Comparison of ENCODE assay signal across 19 cellular contexts in the genomic region with DNA sequence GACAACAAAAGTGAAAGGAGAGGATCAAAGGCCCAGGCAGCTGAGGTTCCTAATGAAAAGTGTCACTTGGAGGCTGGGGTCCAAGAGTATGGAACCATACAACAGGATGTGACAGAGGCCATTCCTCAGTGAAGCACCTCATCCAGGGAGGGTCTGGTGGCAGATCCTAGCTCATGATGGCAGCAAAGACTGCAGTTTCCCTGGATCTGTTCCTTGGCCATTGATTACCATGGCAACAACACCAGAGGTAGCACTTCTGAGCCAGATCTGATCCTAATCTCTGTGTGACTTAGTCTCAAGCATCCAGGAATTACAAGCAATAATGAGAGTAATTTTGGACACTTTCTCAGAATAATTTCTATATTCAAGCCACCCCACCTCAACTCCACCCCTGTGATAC. TPM values are rescaled to one million over a fixed set of nuclear protein-coding genes. Genes with fewer than 3 reads are reported as not detected.
DNase-seq lines count a peak whose midpoint lies in the region; ATAC-seq and TF ChIP-seq lines count a peak whose summit lies in the region.
"Had no signal": no experiment of that assay in that cellular context is flagged by ENCODE, and none has a peak within 500 bp of the region (broad histone marks: within the 10 kb centered on the region; RNA-seq: fewer than 3 reads in every experiment).

No MANE protein-coding gene starts in this region.

- H3K4me3 ChIP-seq in thyroid gland (replicated peaks in 1 of 3): no peak overlapping the region
- H3K4me3 ChIP-seq: ascending aorta, colonic mucosa, sigmoid colon, SJSA1 had no signal

- H3K4me1 ChIP-seq in thyroid gland: no peaks in the 10 kb centered on the region
- H3K4me1 ChIP-seq: colonic mucosa had no signal

- peak; percentile 32; the same call in 2 of the 3 replicates for ATAC-seq in SK-N-SH treated with all-trans-retinoic acid at 6 μM for 48 hours
- no peak for ATAC-seq in HG03432 (IDR thresholded peaks at IDR 0.05; ENCODE audit: unreplicated experiment)

- no peaks in the 10 kb centered on the region for H3K36me3 ChIP-seq in thyroid gland
- H3K36me3 ChIP-seq: ascending aorta, colonic mucosa, sigmoid colon, SJSA1 had no signal

- no peak for TF ChIP-seq POLR2A in thyroid gland (IDR thresholded peaks at IDR 0.05)

- DNase-seq in COR-L47 (lab: John Stamatoyannopoulos, UW) (peak; percentile 27), H4 (ENCODE audit: low spot score) (peak; percentile 19), iPS-NIHi7 (ENCODE audit: extremely low spot score) (peak; percentile 64), thyroid gland (no peak), GDM1 (lab: John Stamatoyannopoulos, UW) (no peak)
- DNase-seq: activated CD4-positive, alpha-beta T cell treated with anti-CD3 and anti-CD28 coated beads, Interleukin-2, amount 10 ng/mL, durations not matched to agents 24 days and 14 days; activated naive CD4-positive, alpha-beta T cell treated with Interleukin-2 at 50 U/mL for 16 hours; AML-193; colonic mucosa; NCI-H1436 treated with DMSO at 0.1 percent for 48 hours; sigmoid colon; stimulated activated CD4-positive, alpha-beta T cell treated with anti-CD3 and anti-CD28 coated beads, Interleukin-1b, Interleukin-23, amount 100 ng/mL, for 48 hours; substantia nigra had no signal

- intact Hi-C loops in thyroid gland (cut with DNase I): no loop called here

- TF ChIP-seq CTCF in thyroid gland (IDR thresholded peaks at IDR 0.05): no peak

- no peaks in the 10 kb centered on the region for H3K9me3 ChIP-seq in thyroid gland
- H3K9me3 ChIP-seq: ascending aorta, colonic mucosa, sigmoid colon, SJSA1 had no signal

- H3K27me3 ChIP-seq in thyroid gland: no peaks in the 10 kb centered on the region
- H3K27me3 ChIP-seq: ascending aorta, colonic mucosa, sigmoid colon, SJSA1 had no signal

- H3K27ac ChIP-seq in thyroid gland: no peak overlapping the region
- H3K27ac ChIP-seq: ascending aorta, colonic mucosa, HL-60, sigmoid colon, SJSA1 had no signal

TF ChIP-seq in SK-N-SH treated with all-trans-retinoic acid at 6 μM for 48 hours, 23 proteins besides CTCF, POLR2A, EP300 and RAD21:
- no peak for TF ChIP-seq TOX (CRISPR knock-in tag; IDR thresholded peaks at IDR 0.05; ENCODE audit: borderline replicate concordance)
- TF ChIP-seq ZFP3 (CRISPR knock-in tag; IDR thresholded peaks at IDR 0.05): no peak
- TF ChIP-seq ESRRG (CRISPR knock-in tag; IDR thresholded peaks at IDR 0.05): no peak
- no peak for TF ChIP-seq BACH2 (CRISPR knock-in tag; IDR thresholded peaks at IDR 0.05; ENCODE audit: borderline replicate concordance)
- no peak for TF ChIP-seq ARNTL (CRISPR knock-in tag; IDR thresholded peaks at IDR 0.05; ENCODE audit: borderline replicate concordance, low read depth)
- no peak for TF ChIP-seq ZFP30 (CRISPR knock-in tag; IDR thresholded peaks at IDR 0.05)
- no peak for TF ChIP-seq OSR1 (CRISPR knock-in tag; IDR thresholded peaks at IDR 0.05)
- no peak for TF ChIP-seq RARB (CRISPR knock-in tag; IDR thresholded peaks at IDR 0.05)
- TF ChIP-seq ZNF565 (CRISPR knock-in tag; conservative IDR thresholded peaks at IDR 0.05; ENCODE audit: low read depth): no peak
- TF ChIP-seq CSDC2 (CRISPR knock-in tag; IDR thresholded peaks at IDR 0.05): no peak
- TF ChIP-seq ZNF70 (CRISPR knock-in tag; IDR thresholded peaks at IDR 0.05): no peak
- TF ChIP-seq ZC3H10 (CRISPR knock-in tag; IDR thresholded peaks at IDR 0.05): no peak
- TF ChIP-seq, protein P1, sequence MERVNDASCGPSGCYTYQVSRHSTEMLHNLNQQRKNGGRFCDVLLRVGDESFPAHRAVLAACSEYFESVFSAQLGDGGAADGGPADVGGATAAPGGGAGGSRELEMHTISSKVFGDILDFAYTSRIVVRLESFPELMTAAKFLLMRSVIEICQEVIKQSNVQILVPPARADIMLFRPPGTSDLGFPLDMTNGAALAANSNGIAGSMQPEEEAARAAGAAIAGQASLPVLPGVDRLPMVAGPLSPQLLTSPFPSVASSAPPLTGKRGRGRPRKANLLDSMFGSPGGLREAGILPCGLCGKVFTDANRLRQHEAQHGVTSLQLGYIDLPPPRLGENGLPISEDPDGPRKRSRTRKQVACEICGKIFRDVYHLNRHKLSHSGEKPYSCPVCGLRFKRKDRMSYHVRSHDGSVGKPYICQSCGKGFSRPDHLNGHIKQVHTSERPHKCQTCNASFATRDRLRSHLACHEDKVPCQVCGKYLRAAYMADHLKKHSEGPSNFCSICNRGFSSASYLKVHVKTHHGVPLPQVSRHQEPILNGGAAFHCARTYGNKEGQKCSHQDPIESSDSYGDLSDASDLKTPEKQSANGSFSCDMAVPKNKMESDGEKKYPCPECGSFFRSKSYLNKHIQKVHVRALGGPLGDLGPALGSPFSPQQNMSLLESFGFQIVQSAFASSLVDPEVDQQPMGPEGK (CRISPR knock-in tag; IDR thresholded peaks at IDR 0.05; ENCODE audit: borderline replicate concordance): no peak
- TF ChIP-seq GLIS3 (CRISPR knock-in tag; IDR thresholded peaks at IDR 0.05): no peak
- TF ChIP-seq, protein P2, sequence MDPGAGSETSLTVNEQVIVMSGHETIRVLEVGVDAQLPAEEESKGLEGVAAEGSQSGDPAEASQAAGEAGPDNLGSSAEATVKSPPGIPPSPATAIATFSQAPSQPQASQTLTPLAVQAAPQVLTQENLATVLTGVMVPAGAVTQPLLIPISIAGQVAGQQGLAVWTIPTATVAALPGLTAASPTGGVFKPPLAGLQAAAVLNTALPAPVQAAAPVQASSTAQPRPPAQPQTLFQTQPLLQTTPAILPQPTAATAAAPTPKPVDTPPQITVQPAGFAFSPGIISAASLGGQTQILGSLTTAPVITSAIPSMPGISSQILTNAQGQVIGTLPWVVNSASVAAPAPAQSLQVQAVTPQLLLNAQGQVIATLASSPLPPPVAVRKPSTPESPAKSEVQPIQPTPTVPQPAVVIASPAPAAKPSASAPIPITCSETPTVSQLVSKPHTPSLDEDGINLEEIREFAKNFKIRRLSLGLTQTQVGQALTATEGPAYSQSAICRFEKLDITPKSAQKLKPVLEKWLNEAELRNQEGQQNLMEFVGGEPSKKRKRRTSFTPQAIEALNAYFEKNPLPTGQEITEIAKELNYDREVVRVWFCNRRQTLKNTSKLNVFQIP (CRISPR knock-in tag; IDR thresholded peaks at IDR 0.05; ENCODE audit: borderline replicate concordance, low read depth): no peak
- TF ChIP-seq CREB5 (CRISPR knock-in tag; IDR thresholded peaks at IDR 0.05; ENCODE audit: low read depth): no peak

RNA-seq across cellular contexts. Expression of gene FAM177B, which starts 12.9 kb away (rescaled TPM):
- total RNA-seq in H4 (2014; rRNA removed; shearing (Covaris generic)): not detected in 2 replicates
- under 1 TPM in 1 of 4 donors, not detected in 3; 0.33 TPM for total RNA-seq in thyroid gland
- total RNA-seq: activated CD4-positive, alpha-beta T cell treated with anti-CD3 and anti-CD28 coated beads, Interleukin-2, amount 10 ng/mL, durations not matched to agents 24 days and 14 days; ascending aorta; OCI-LY7; SJSA1 had no signal

RNA-seq across cellular contexts. Expression of gene BROX, which starts 37.6 kb away (rescaled TPM):
- 58.3 and 61.2 TPM in 2 replicates for total RNA-seq in H4 (2014; rRNA removed; shearing (Covaris generic))
- total RNA-seq in thyroid gland: 10 to 100 TPM; 48.8 to 95.3 (median 80.4) TPM

RNA-seq across cellular contexts. Expression of gene AIDA, which starts 37.6 kb away (rescaled TPM):
- 20.1 and 25.5 TPM in 2 replicates for total RNA-seq in H4 (2014; rRNA removed; shearing (Covaris generic))
- 10 to 100 TPM; 48.2 to 61.9 (median 52.7) TPM for total RNA-seq in thyroid gland

Comparison
In these comparisons a context has a peak if more than half of its experiments do, and no peak if none do; other contexts are left out.
1. DNase-seq: peak in COR-L47 (single experiment), H4 (single experiment) and iPS-NIHi7 (single experiment); none in thyroid gland (0 of 2) and GDM1 (single experiment).